1 cellular context compared by ENCODE assay signal in the genomic region with DNA sequence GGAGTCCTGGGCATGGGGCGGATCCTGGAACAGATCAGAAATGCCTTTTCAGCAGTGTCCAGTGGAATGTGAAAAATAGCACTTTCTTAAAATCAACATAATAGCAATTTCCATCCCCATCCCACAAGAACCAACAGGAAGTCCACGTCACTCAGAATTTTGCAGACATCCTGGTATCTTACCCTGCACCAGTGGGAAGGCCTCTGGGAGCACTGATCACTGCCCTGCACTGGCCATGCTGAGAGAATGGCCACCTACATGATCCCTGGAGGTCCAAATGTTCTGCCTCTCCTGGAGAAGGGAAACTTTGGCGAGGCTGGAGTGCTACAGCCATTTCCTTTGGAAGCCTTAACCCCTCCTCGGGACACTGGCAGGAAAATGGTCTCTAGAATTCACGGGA.
TF ChIP-seq lines count a peak whose summit lies in the region.

No MANE protein-coding gene starts in this region.

TF ChIP-seq in H1, 55 proteins besides CTCF, POLR2A, EP300 and RAD21 (continued from another document):
- TF ChIP-seq, protein P1, sequence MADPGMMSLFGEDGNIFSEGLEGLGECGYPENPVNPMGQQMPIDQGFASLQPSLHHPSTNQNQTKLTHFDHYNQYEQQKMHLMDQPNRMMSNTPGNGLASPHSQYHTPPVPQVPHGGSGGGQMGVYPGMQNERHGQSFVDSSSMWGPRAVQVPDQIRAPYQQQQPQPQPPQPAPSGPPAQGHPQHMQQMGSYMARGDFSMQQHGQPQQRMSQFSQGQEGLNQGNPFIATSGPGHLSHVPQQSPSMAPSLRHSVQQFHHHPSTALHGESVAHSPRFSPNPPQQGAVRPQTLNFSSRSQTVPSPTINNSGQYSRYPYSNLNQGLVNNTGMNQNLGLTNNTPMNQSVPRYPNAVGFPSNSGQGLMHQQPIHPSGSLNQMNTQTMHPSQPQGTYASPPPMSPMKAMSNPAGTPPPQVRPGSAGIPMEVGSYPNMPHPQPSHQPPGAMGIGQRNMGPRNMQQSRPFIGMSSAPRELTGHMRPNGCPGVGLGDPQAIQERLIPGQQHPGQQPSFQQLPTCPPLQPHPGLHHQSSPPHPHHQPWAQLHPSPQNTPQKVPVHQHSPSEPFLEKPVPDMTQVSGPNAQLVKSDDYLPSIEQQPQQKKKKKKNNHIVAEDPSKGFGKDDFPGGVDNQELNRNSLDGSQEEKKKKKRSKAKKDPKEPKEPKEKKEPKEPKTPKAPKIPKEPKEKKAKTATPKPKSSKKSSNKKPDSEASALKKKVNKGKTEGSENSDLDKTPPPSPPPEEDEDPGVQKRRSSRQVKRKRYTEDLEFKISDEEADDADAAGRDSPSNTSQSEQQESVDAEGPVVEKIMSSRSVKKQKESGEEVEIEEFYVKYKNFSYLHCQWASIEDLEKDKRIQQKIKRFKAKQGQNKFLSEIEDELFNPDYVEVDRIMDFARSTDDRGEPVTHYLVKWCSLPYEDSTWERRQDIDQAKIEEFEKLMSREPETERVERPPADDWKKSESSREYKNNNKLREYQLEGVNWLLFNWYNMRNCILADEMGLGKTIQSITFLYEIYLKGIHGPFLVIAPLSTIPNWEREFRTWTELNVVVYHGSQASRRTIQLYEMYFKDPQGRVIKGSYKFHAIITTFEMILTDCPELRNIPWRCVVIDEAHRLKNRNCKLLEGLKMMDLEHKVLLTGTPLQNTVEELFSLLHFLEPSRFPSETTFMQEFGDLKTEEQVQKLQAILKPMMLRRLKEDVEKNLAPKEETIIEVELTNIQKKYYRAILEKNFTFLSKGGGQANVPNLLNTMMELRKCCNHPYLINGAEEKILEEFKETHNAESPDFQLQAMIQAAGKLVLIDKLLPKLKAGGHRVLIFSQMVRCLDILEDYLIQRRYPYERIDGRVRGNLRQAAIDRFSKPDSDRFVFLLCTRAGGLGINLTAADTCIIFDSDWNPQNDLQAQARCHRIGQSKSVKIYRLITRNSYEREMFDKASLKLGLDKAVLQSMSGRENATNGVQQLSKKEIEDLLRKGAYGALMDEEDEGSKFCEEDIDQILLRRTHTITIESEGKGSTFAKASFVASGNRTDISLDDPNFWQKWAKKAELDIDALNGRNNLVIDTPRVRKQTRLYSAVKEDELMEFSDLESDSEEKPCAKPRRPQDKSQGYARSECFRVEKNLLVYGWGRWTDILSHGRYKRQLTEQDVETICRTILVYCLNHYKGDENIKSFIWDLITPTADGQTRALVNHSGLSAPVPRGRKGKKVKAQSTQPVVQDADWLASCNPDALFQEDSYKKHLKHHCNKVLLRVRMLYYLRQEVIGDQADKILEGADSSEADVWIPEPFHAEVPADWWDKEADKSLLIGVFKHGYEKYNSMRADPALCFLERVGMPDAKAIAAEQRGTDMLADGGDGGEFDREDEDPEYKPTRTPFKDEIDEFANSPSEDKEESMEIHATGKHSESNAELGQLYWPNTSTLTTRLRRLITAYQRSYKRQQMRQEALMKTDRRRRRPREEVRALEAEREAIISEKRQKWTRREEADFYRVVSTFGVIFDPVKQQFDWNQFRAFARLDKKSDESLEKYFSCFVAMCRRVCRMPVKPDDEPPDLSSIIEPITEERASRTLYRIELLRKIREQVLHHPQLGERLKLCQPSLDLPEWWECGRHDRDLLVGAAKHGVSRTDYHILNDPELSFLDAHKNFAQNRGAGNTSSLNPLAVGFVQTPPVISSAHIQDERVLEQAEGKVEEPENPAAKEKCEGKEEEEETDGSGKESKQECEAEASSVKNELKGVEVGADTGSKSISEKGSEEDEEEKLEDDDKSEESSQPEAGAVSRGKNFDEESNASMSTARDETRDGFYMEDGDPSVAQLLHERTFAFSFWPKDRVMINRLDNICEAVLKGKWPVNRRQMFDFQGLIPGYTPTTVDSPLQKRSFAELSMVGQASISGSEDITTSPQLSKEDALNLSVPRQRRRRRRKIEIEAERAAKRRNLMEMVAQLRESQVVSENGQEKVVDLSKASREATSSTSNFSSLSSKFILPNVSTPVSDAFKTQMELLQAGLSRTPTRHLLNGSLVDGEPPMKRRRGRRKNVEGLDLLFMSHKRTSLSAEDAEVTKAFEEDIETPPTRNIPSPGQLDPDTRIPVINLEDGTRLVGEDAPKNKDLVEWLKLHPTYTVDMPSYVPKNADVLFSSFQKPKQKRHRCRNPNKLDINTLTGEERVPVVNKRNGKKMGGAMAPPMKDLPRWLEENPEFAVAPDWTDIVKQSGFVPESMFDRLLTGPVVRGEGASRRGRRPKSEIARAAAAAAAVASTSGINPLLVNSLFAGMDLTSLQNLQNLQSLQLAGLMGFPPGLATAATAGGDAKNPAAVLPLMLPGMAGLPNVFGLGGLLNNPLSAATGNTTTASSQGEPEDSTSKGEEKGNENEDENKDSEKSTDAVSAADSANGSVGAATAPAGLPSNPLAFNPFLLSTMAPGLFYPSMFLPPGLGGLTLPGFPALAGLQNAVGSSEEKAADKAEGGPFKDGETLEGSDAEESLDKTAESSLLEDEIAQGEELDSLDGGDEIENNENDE (IDR thresholded peaks at IDR 0.05; ENCODE audit: insufficient replicate concordance, low read length) = no peak
- TF ChIP-seq, protein P2, sequence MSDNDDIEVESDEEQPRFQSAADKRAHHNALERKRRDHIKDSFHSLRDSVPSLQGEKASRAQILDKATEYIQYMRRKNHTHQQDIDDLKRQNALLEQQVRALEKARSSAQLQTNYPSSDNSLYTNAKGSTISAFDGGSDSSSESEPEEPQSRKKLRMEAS (IDR thresholded peaks at IDR 0.05) = no peak
- TF ChIP-seq RFX5 (IDR thresholded peaks at IDR 0.05; ENCODE audit: borderline replicate concordance, low read depth, low read length) = no peak
- no peak for TF ChIP-seq CHD2 (IDR thresholded peaks at IDR 0.05; ENCODE audit: low read length)
- no peak for TF ChIP-seq ATF3 (IDR thresholded peaks at IDR 0.05; ENCODE audit: insufficient read depth, low read depth, low read length)
